Comparison of ENCODE assay signal across 8 cellular contexts in genomic region chr10:62681211-62681940, GRCh38.
DNase-seq lines count a peak whose midpoint lies in the region; ATAC-seq and TF ChIP-seq lines count a peak whose summit lies in the region.

No MANE protein-coding gene starts in this region.

- no peaks in the 10 kb centered on the region for H3K36me3 ChIP-seq in DND-41 (ENCODE audit: insufficient read depth, low read length)

- DNase-seq in DND-41 (peak; percentile 65), HuH-7.5 (ENCODE audit: low spot score) (peak; percentile 4), left kidney (ENCODE audit: low read depth, low spot score) (peak; percentile 11), HCEC 1CT (no peak), ureter (ENCODE audit: low spot score) (no peak)
- DNase-seq in activated CD8-positive, alpha-beta memory T cell treated with anti-CD3 and anti-CD28 coated beads, Interleukin-2, amount 10 ng/mL, durations not matched to agents 7 days and 5 days, result peak; percentile 86

- no peak overlapping the region for H3K27ac ChIP-seq in DND-41 (ENCODE audit: low read length)

- H4K20me1 ChIP-seq in DND-41 (ENCODE audit: insufficient read depth, low read length), result no peaks in the 10 kb centered on the region

- no peak overlapping the region for H3K4me3 ChIP-seq in DND-41 (ENCODE audit: low read depth in 1 of 2, low read length in 2 of 2)

- no peaks in the 10 kb centered on the region for H3K27me3 ChIP-seq in DND-41 (ENCODE audit: insufficient read depth, low read length, poor library complexity)

- no peak overlapping the region for H3K4me3 Mint-ChIP-seq in activated CD8-positive, alpha-beta memory T cell treated with anti-CD3 and anti-CD28 coated beads, Interleukin-2, amount 10 ng/mL, durations not matched to agents 7 days and 5 days
- peak overlapping the region; percentile 8 for H3K4me3 Mint-ChIP-seq in stimulated activated naive CD8-positive, alpha-beta T cell treated with anti-CD3 and anti-CD28 coated beads, Interleukin-15, Interleukin-2, amounts not matched to agents 100 ng/mL and 50 ng/mL, for 24 hours

- ATAC-seq in DND-41 (ENCODE audit: insufficient read depth, low read depth), result peak; percentile 98
- peak; percentile 97 for ATAC-seq in GM21528 (IDR thresholded peaks at IDR 0.05; ENCODE audit: low FRiP score, unreplicated experiment)
- peak; percentile 90 for ATAC-seq in activated CD8-positive, alpha-beta memory T cell treated with anti-CD3 and anti-CD28 coated beads, Interleukin-2, amount 10 ng/mL, durations not matched to agents 7 days and 5 days

- no peaks in the 10 kb centered on the region for H3K79me2 ChIP-seq in DND-41 (ENCODE audit: insufficient read depth, low read length)

- peaks cover 16% of the 10 kb centered on the region for H3K27me3 Mint-ChIP-seq in activated CD8-positive, alpha-beta memory T cell treated with anti-CD3 and anti-CD28 coated beads, Interleukin-2, amount 10 ng/mL, durations not matched to agents 7 days and 5 days
- no peaks in the 10 kb centered on the region for H3K27me3 Mint-ChIP-seq in stimulated activated naive CD8-positive, alpha-beta T cell treated with anti-CD3 and anti-CD28 coated beads, Interleukin-15, Interleukin-2, amounts not matched to agents 100 ng/mL and 50 ng/mL, for 24 hours

- H3K36me3 Mint-ChIP-seq in activated CD8-positive, alpha-beta memory T cell treated with anti-CD3 and anti-CD28 coated beads, Interleukin-2, amount 10 ng/mL, durations not matched to agents 7 days and 5 days, result peaks cover 15% of the 10 kb centered on the region
- peaks cover 18% of the 10 kb centered on the region for H3K36me3 Mint-ChIP-seq in stimulated activated naive CD8-positive, alpha-beta T cell treated with anti-CD3 and anti-CD28 coated beads, Interleukin-15, Interleukin-2, amounts not matched to agents 100 ng/mL and 50 ng/mL, for 24 hours (ENCODE audit: low read depth)

- peaks cover 2% of the 10 kb centered on the region for H3K9me3 ChIP-seq in DND-41 (ENCODE audit: insufficient read depth, low read length, severe bottlenecking)

- CTCF ChIA-PET in activated CD8-positive, alpha-beta memory T cell treated with anti-CD3 and anti-CD28 coated beads, Interleukin-2, amount 10 ng/mL, durations not matched to agents 7 days and 5 days (lab: Charles Lee), result interaction anchor here (0.9 to 2.5 kb wide), 18 partner anchors 10 to 243 kb away, joined by 3 to 12 read pairs (median 4); partner anchors contain the start of gene EGR2

- no peak overlapping the region for H3K9ac ChIP-seq in DND-41 (ENCODE audit: low read depth, low read length)

- H3K4me1 Mint-ChIP-seq in activated CD8-positive, alpha-beta memory T cell treated with anti-CD3 and anti-CD28 coated beads, Interleukin-2, amount 10 ng/mL, durations not matched to agents 7 days and 5 days, result peaks cover 30% of the 10 kb centered on the region
- peaks cover 43% of the 10 kb centered on the region for H3K4me1 Mint-ChIP-seq in stimulated activated naive CD8-positive, alpha-beta T cell treated with anti-CD3 and anti-CD28 coated beads, Interleukin-15, Interleukin-2, amounts not matched to agents 100 ng/mL and 50 ng/mL, for 24 hours (ENCODE audit: low read depth)

- peak overlapping the region; percentile 0 for H3K27ac Mint-ChIP-seq in activated CD8-positive, alpha-beta memory T cell treated with anti-CD3 and anti-CD28 coated beads, Interleukin-2, amount 10 ng/mL, durations not matched to agents 7 days and 5 days
- peak overlapping the region; percentile 91 for H3K27ac Mint-ChIP-seq in stimulated activated naive CD8-positive, alpha-beta T cell treated with anti-CD3 and anti-CD28 coated beads, Interleukin-15, Interleukin-2, amounts not matched to agents 100 ng/mL and 50 ng/mL, for 24 hours

- H3K9me3 Mint-ChIP-seq in activated CD8-positive, alpha-beta memory T cell treated with anti-CD3 and anti-CD28 coated beads, Interleukin-2, amount 10 ng/mL, durations not matched to agents 7 days and 5 days (ENCODE audit: low read depth), result peaks cover 15% of the 10 kb centered on the region
- H3K9me3 Mint-ChIP-seq in stimulated activated naive CD8-positive, alpha-beta T cell treated with anti-CD3 and anti-CD28 coated beads, Interleukin-15, Interleukin-2, amounts not matched to agents 100 ng/mL and 50 ng/mL, for 24 hours, result peaks cover 23% of the 10 kb centered on the region

- peak; percentile 9 for TF ChIP-seq CTCF in DND-41 (IDR thresholded peaks at IDR 0.05; ENCODE audit: borderline replicate concordance, extremely low read depth, low read length, poor library complexity, severe bottlenecking)

- H3K4me1 ChIP-seq in DND-41 (ENCODE audit: insufficient read depth, low read length), result no peaks in the 10 kb centered on the region

- H3K4me2 ChIP-seq in DND-41 (ENCODE audit: insufficient read depth, low read length), result no peak overlapping the region

- no peak overlapping the region for H2AFZ ChIP-seq in DND-41 (ENCODE audit: low read depth, low read length)

Comparison
In these comparisons a context has a peak if more than half of its experiments do, and no peak if none do; other contexts are left out.
1. DNase-seq: peak in DND-41 (single experiment), HuH-7.5 (single experiment), activated CD8-positive, alpha-beta memory T cell treated with anti-CD3 and anti-CD28 coated beads, Interleukin-2, amount 10 ng/mL, durations not matched to agents 7 days and 5 days (single experiment) and left kidney (single experiment); none in HCEC 1CT (single experiment) and ureter (single experiment).
2. Peak in every context shown above with its lines, with median percentiles within 50 percentile points of each other: ATAC-seq.